Comparison of ENCODE assay signal across 24 cellular contexts in the genomic region with DNA sequence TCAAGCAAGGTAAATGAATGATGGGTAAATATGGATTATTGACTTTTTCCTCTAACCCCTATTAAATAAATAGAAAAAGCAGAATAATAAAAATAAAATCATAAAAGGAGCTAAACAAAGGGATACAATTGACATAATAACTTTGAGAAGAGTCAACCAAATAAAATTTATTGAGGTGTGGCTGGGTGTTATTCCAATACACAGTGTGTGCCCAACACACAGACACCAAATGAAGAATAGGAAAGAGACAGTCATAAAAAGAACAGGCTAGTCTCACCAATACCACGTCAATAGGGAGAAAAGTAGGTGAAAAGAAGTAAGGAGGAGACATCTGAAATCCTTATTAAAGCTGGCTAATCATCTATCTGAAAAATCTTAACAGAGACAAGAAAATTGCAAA.
"Had no signal": no experiment of that assay in that cellular context is flagged by ENCODE, and none has a peak within 500 bp of the region (broad histone marks: within the 10 kb centered on the region; RNA-seq: fewer than 3 reads in every experiment).

No MANE protein-coding gene starts in this region.

- H3K27me3 Mint-ChIP-seq: IgD-negative memory B cell had no signal

- H3K27ac ChIP-seq: KMS-11, SJSA1, SK-N-MC had no signal

- H3K36me3 Mint-ChIP-seq: IgD-negative memory B cell had no signal

- H3K9ac ChIP-seq: KMS-11 had no signal

- H3K4me3 ChIP-seq: K562, SJSA1, SK-N-MC had no signal

- DNase-seq: Kasumi-1, MV-4-11, NCI-H1048, NCI-H1105, NCI-H1436 treated with DMSO at 0.1 percent for 48 hours, NCI-H187, NCI-H2029, NCI-H2081 treated with DMSO at 0.1 percent for 48 hours, NCI-H2171, NCI-H226, NCI-H446, NCI-H510A, NCI-H524 treated with DMSO at 0.1 percent for 48 hours, NCI-H69, NCI-H774, Right ventricle myocardium superior, RPMI8226, SIG-M5, T-helper 1 cell had no signal

- H3K9me3 ChIP-seq: SJSA1 had no signal

- H3K27ac Mint-ChIP-seq: IgD-negative memory B cell had no signal

- H3K4me1 ChIP-seq: SJSA1 had no signal

- H3K4me2 ChIP-seq: KMS-11 had no signal

- H3K27me3 ChIP-seq: SJSA1 had no signal

- H3K4me1 Mint-ChIP-seq: IgD-negative memory B cell had no signal

- H3K4me3 Mint-ChIP-seq: IgD-negative memory B cell had no signal

- H3K36me3 ChIP-seq: SJSA1 had no signal

- ATAC-seq: K562 had no signal
